Comparison of ENCODE assay signal across 18 cellular contexts in genomic region chr4:85740431-85740861, GRCh38.
DNase-seq lines count a peak whose midpoint lies in the region; ATAC-seq and TF ChIP-seq lines count a peak whose summit lies in the region.
"Had no signal": no experiment of that assay in that cellular context is flagged by ENCODE, and none has a peak within 500 bp of the region (broad histone marks: within the 10 kb centered on the region; RNA-seq: fewer than 3 reads in every experiment).

No MANE protein-coding gene starts in this region.

- H3K9ac ChIP-seq in PC-3 (ENCODE audit: low read length): no peak overlapping the region

- H3K27me3 ChIP-seq in PC-3 (ENCODE audit: low read length): no peaks in the 10 kb centered on the region
- H3K27me3 ChIP-seq in body of pancreas: no peaks in the 10 kb centered on the region
- H3K27me3 ChIP-seq: cardiac muscle cell, foreskin keratinocyte, neutrophil had no signal

- TF ChIP-seq POLR2A in body of pancreas (IDR thresholded peaks at IDR 0.05): no peak

- H3K4me2 ChIP-seq in PC-3 (ENCODE audit: low read length): no peak overlapping the region

- DNase-seq in ELR (ENCODE audit: low read depth): peak; percentile 54
- peak; percentile 33 for DNase-seq in PC-3
- no peak for DNase-seq in body of pancreas
- DNase-seq in hepatic stellate cell (ENCODE audit: low spot score): peak; percentile 4
- no peak for DNase-seq in mucosa of gallbladder (ENCODE audit: low spot score)
- no peak for DNase-seq in left ventricle myocardium superior
- DNase-seq in naive thymus-derived CD8-positive, alpha-beta T cell: no peak
- DNase-seq: activated CD4-positive, alpha-beta T cell treated with anti-CD3 and anti-CD28 coated beads, Interleukin-2, amount 50 U/mL, for 48 hours; activated naive CD4-positive, alpha-beta T cell treated with anti-CD3 and anti-CD28 coated beads, Interleukin-2, amount 10 ng/mL, durations not matched to agents 7 days and 5 days; activated T-cell treated with anti-CD3 and anti-CD28 coated beads, Interleukin-2, amount 50 U/mL, for 1 hour; DND-41; effector CD4-positive, alpha-beta T cell; foreskin keratinocyte; left cardiac atrium; NCI-H526 had no signal

- no peaks in the 10 kb centered on the region for H3K36me3 Mint-ChIP-seq in naive thymus-derived CD8-positive, alpha-beta T cell
- H3K36me3 Mint-ChIP-seq: activated naive CD4-positive, alpha-beta T cell treated with anti-CD3 and anti-CD28 coated beads, Interleukin-2, amount 10 ng/mL, durations not matched to agents 7 days and 5 days had no signal

- intact Hi-C loops in PC-3 (cut with micrococcal nuclease): loop anchor here (10.0 kb wide), 2 partner anchors 86 to 656 kb away; no protein-coding TSS in a partner anchor
- intact Hi-C loops in body of pancreas (cut with DNase I): no loop called here
- intact Hi-C loops in left ventricle myocardium superior (cut with micrococcal nuclease): loop anchor here (10.0 kb wide), 2 partner anchors 146 to 266 kb away; partner anchors contain the start of gene ARHGAP24

- H4K20me1 ChIP-seq in PC-3 (ENCODE audit: low read length): no peaks in the 10 kb centered on the region

- H3K4me3 ChIP-seq in PC-3 (ENCODE audit: low read length) (no peak overlapping the region), body of pancreas (no peak overlapping the region)
- H3K4me3 ChIP-seq: cardiac muscle cell had no signal

- ATAC-seq in PC-3 (peak; percentile 58), body of pancreas (no peak), left ventricle myocardium superior (no peak), HG03521 (IDR thresholded peaks at IDR 0.05; ENCODE audit: unreplicated experiment) (no peak)
- no peak for ATAC-seq in naive thymus-derived CD8-positive, alpha-beta T cell
- ATAC-seq: foreskin keratinocyte, left cardiac atrium had no signal

- CTCF ChIA-PET in PC-3 (lab: Charles Lee): no interaction called here

- no peak overlapping the region for H3K27ac Mint-ChIP-seq in naive thymus-derived CD8-positive, alpha-beta T cell
- H3K27ac Mint-ChIP-seq: activated naive CD4-positive, alpha-beta T cell treated with anti-CD3 and anti-CD28 coated beads, Interleukin-2, amount 10 ng/mL, durations not matched to agents 7 days and 5 days had no signal

- POLR2A ChIA-PET in PC-3 (lab: Charles Lee; ENCODE audit: unreplicated experiment): no interaction called here
- POLR2A ChIA-PET in naive thymus-derived CD8-positive, alpha-beta T cell (lab: Charles Lee): no interaction called here

- H3K9me3 ChIP-seq in PC-3 (ENCODE audit: low read length): no peaks in the 10 kb centered on the region
- no peaks in the 10 kb centered on the region for H3K9me3 ChIP-seq in body of pancreas
- H3K9me3 ChIP-seq: neutrophil had no signal

- BruUV-seq in PC-3 (replicated peaks; lab: Mats Ljungman, UMichigan): no TSS peak

- peaks cover 0 to 17% (median 0%) of the 10 kb centered on the region in 4 donors for H3K4me1 Mint-ChIP-seq in naive thymus-derived CD8-positive, alpha-beta T cell
- H3K4me1 Mint-ChIP-seq: activated naive CD4-positive, alpha-beta T cell treated with anti-CD3 and anti-CD28 coated beads, Interleukin-2, amount 10 ng/mL, durations not matched to agents 7 days and 5 days had no signal

- H3K27me3 Mint-ChIP-seq in naive thymus-derived CD8-positive, alpha-beta T cell: peaks cover 0 to 7% (median 0%) of the 10 kb centered on the region in 5 donors
- H3K27me3 Mint-ChIP-seq: activated naive CD4-positive, alpha-beta T cell treated with anti-CD3 and anti-CD28 coated beads, Interleukin-2, amount 10 ng/mL, durations not matched to agents 7 days and 5 days had no signal

- no peak overlapping the region for H3K4me3 Mint-ChIP-seq in naive thymus-derived CD8-positive, alpha-beta T cell
- H3K4me3 Mint-ChIP-seq: activated naive CD4-positive, alpha-beta T cell treated with anti-CD3 and anti-CD28 coated beads, Interleukin-2, amount 10 ng/mL, durations not matched to agents 7 days and 5 days had no signal

- H3K36me3 ChIP-seq in PC-3 (ENCODE audit: low read depth, low read length) (no peaks in the 10 kb centered on the region), body of pancreas (replicated peaks in 1 of 2; ENCODE audit: insufficient read depth in 1 of 2, low read depth in 2 of 2) (no peaks in the 10 kb centered on the region)
- H3K36me3 ChIP-seq: cardiac muscle cell, neutrophil had no signal

- H3K9me3 Mint-ChIP-seq in naive thymus-derived CD8-positive, alpha-beta T cell: peaks cover 0 to 10% (median 0%) of the 10 kb centered on the region in 9 donors
- H3K9me3 Mint-ChIP-seq: activated naive CD4-positive, alpha-beta T cell treated with anti-CD3 and anti-CD28 coated beads, Interleukin-2, amount 10 ng/mL, durations not matched to agents 7 days and 5 days had no signal

- no peak overlapping the region for H3K27ac ChIP-seq in PC-3 (ENCODE audit: low read length)
- H3K27ac ChIP-seq in body of pancreas: peak overlapping the region in 3 of 4 donors; percentile 67 to 87 (median 76)
- H3K27ac ChIP-seq: cardiac muscle cell, foreskin keratinocyte, neutrophil had no signal

- WGBS in body of pancreas, 2 donors: 44 to 45% methylated on average over 5 of the region's 5 CpGs

- no peak overlapping the region for H2AFZ ChIP-seq in PC-3 (ENCODE audit: low read length)

- no peak for TF ChIP-seq CTCF in PC-3 (conservative IDR thresholded peaks at IDR 0.05; ENCODE audit: low read depth, low read length)
- no peak for TF ChIP-seq CTCF in body of pancreas (IDR thresholded peaks at IDR 0.05)

- H3K4me1 ChIP-seq in PC-3 (ENCODE audit: insufficient read depth, low read length) (peaks cover 25% of the 10 kb centered on the region), body of pancreas (peaks cover 58% of the 10 kb centered on the region)

- no peaks in the 10 kb centered on the region for H3K79me2 ChIP-seq in PC-3 (ENCODE audit: low read length)

- H3F3A ChIP-seq in PC-3 (ENCODE audit: low read length, unreplicated experiment): no peaks in the 10 kb centered on the region

- H3K9me2 ChIP-seq in PC-3 (replicated peaks; ENCODE audit: low read length): no peaks in the 10 kb centered on the region

Comparison
In these comparisons a context has a peak if more than half of its experiments do, and no peak if none do; other contexts are left out.
1. DNase-seq: peak in ELR (single experiment), PC-3 (single experiment) and hepatic stellate cell (single experiment); none in body of pancreas (0 of 4), mucosa of gallbladder (single experiment), left ventricle myocardium superior (single experiment) and naive thymus-derived CD8-positive, alpha-beta T cell (0 of 10).